Comparison of ENCODE assay signal across 1 cellular context in genomic region chr18:79458917-79459803, GRCh38.
TF ChIP-seq lines count a peak whose summit lies in the region.

No MANE protein-coding gene starts in this region.

TF ChIP-seq in IMR-90, 13 proteins besides CTCF, POLR2A, EP300 and RAD21 (continued from another document):
- TF ChIP-seq USF2 (IDR thresholded peaks at IDR 0.05; ENCODE audit: low read depth, low read length) (no peak), MAZ (IDR thresholded peaks at IDR 0.05; ENCODE audit: borderline replicate concordance, low read depth, low read length) (no peak), MXI1 (IDR thresholded peaks at IDR 0.05; ENCODE audit: borderline replicate concordance, low read depth, low read length) (no peak), NFE2L2 (IDR thresholded peaks at IDR 0.05; ENCODE audit: low read depth, low read length) (no peak), RFX5 (IDR thresholded peaks at IDR 0.05; ENCODE audit: low read depth, low read length) (no peak), CHD1 (IDR thresholded peaks at IDR 0.05; ENCODE audit: low read depth, low read length) (no peak), RCOR1 (IDR thresholded peaks at IDR 0.05; ENCODE audit: insufficient replicate concordance, low read length) (no peak), CEBPB (IDR thresholded peaks at IDR 0.05; ENCODE audit: low read depth, low read length) (no peak), ELK1 (IDR thresholded peaks at IDR 0.05; ENCODE audit: borderline replicate concordance, low read depth, low read length) (no peak), SMC3 (IDR thresholded peaks at IDR 0.05; ENCODE audit: low read depth, low read length) (no peak), FOS (IDR thresholded peaks at IDR 0.05; ENCODE audit: low read depth, low read length) (no peak)
TF ChIP-seq in IMR-90: peak in this region for 0.
